Comparison of ENCODE assay signal across 9 cellular contexts in the genomic region with DNA sequence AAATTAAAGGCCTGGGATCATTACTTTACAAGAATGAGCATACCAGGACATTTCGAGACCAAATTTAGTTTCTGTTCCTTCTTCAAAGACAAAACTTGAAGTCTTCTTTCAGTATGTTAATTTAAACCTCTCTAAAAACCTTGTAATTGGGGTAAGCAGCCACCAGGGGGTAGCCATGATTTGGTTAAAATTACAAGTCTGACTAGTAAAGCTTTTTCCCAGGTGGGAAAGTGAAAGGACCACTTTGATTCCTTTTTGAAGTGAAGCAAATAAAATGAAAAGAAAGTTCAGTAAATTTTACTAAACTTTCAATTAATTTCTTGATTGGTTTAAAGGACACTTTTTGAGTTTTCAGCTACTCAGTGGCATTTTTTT.
A peak's percentile ranks its signal among the peaks of the same experiment; 100 is the strongest.
DNase-seq lines count a peak whose midpoint lies in the region; ATAC-seq and TF ChIP-seq lines count a peak whose summit lies in the region.
"Had no signal": no experiment of that assay in that cellular context is flagged by ENCODE, and none has a peak within 500 bp of the region (broad histone marks: within the 10 kb centered on the region; RNA-seq: fewer than 3 reads in every experiment).

No MANE protein-coding gene starts in this region.

- no peak overlapping the region for H3K27ac ChIP-seq in VCaP
- H3K27ac ChIP-seq in neural progenitor cell, result no peak overlapping the region
- no peak overlapping the region for H3K27ac ChIP-seq in GM23248
- no peak overlapping the region for H3K27ac ChIP-seq in aorta (ENCODE audit: low read depth in 1 of 2, low read length in 2 of 2)
- H3K27ac ChIP-seq: thoracic aorta had no signal

- no peaks in the 10 kb centered on the region for H4K20me1 ChIP-seq in neural progenitor cell (ENCODE audit: low read depth)
- H4K20me1 ChIP-seq in GM23248 (ENCODE audit: insufficient read depth), result no peaks in the 10 kb centered on the region

- no peak overlapping the region for H3K4me3 ChIP-seq in neural progenitor cell
- no peak overlapping the region for H3K4me3 ChIP-seq in GM23248
- H3K4me3 ChIP-seq in aorta (ENCODE audit: low read length in 2 of 2), result no peak overlapping the region
- H3K4me3 ChIP-seq: thoracic aorta had no signal

- H2AFZ ChIP-seq in neural progenitor cell (replicated peaks) (no peak overlapping the region), GM23248 (no peak overlapping the region)

- H3K36me3 ChIP-seq in neural progenitor cell (no peaks in the 10 kb centered on the region), GM23248 (ENCODE audit: low read depth) (no peaks in the 10 kb centered on the region), aorta (ENCODE audit: control insufficient read depth in 1 of 2, insufficient read depth in 2 of 2, low read length in 1 of 2) (no peaks in the 10 kb centered on the region)
- H3K36me3 ChIP-seq: thoracic aorta had no signal

- H3K4me3 Mint-ChIP-seq in neural progenitor cell, result no peak overlapping the region

- H3K79me2 ChIP-seq in neural progenitor cell (ENCODE audit: low read depth) (no peaks in the 10 kb centered on the region), GM23248 (ENCODE audit: insufficient read depth) (no peaks in the 10 kb centered on the region)

- H3K4me1 ChIP-seq in neural progenitor cell (peaks cover 33% of the 10 kb centered on the region), GM23248 (ENCODE audit: insufficient read depth) (peaks cover 10% of the 10 kb centered on the region), aorta (ENCODE audit: control insufficient read depth in 1 of 2, insufficient read depth in 2 of 2, low read length in 2 of 2) (no peaks in the 10 kb centered on the region)

- DNase-seq in GM10266 (ENCODE audit: extremely low spot score), result peak; percentile 35
- DNase-seq in neural progenitor cell (ENCODE audit: low spot score), result peak; percentile 30
- no peak for DNase-seq in GM23248
- no peak for DNase-seq in activated CD8-positive, alpha-beta memory T cell treated with anti-CD3 and anti-CD28 coated beads for 24 hours
- DNase-seq in aorta, result no peak

- H3K27me3 Mint-ChIP-seq in neural progenitor cell (ENCODE audit: insufficient read depth, low read depth), result no peaks in the 10 kb centered on the region

- 89 to 97% methylated on average over 1 of the region's 1 CpG for WGBS in GM23248 (ENCODE audit: low coverage in 1 of 2, low lambda C conversion rate in 2 of 2, missing lambda C conversion rate in 2 of 2), 2 experiments
- 93 to 95% methylated on average over 1 of the region's 1 CpG for WGBS in aorta, 2 donors

- no peaks in the 10 kb centered on the region for H3K9me3 Mint-ChIP-seq in neural progenitor cell

- peak; percentile 56 for TF ChIP-seq CTCF in GM10266 (IDR thresholded peaks at IDR 0.05; ENCODE audit: control insufficient read depth, insufficient read depth, low read depth, missing control alignments)
- peak; percentile 75 for TF ChIP-seq CTCF in VCaP (conservative IDR thresholded peaks at IDR 0.05)
- TF ChIP-seq CTCF in neural progenitor cell (IDR thresholded peaks at IDR 0.05), result peak; percentile 69

- H3K4me2 ChIP-seq in neural progenitor cell (no peak overlapping the region), GM23248 (ENCODE audit: unreplicated experiment) (no peak overlapping the region)

- H3K36me3 Mint-ChIP-seq in neural progenitor cell, result no peaks in the 10 kb centered on the region

- in situ Hi-C loops in GM23248 (cut with MboI), result no loop called here

- no peaks in the 10 kb centered on the region for H3K27me3 ChIP-seq in neural progenitor cell
- H3K27me3 ChIP-seq in GM23248 (replicated peaks; ENCODE audit: insufficient read depth), result no peaks in the 10 kb centered on the region
- H3K27me3 ChIP-seq in aorta (ENCODE audit: control insufficient read depth in 1 of 2, insufficient read depth in 2 of 2, low read length in 1 of 2), result no peaks in the 10 kb centered on the region

- intact Hi-C loops in aorta (cut with DNase I), result no loop called here

- H3F3A ChIP-seq in neural progenitor cell (ENCODE audit: low read depth) (peaks cover 6% of the 10 kb centered on the region), GM23248 (ENCODE audit: insufficient read depth) (no peaks in the 10 kb centered on the region)

- ATAC-seq in GM19438 (IDR thresholded peaks at IDR 0.05; ENCODE audit: low read depth, unreplicated experiment), result peak; percentile 82
- ATAC-seq in HG03342 (IDR thresholded peaks at IDR 0.05; ENCODE audit: unreplicated experiment), result peak; percentile 94
- ATAC-seq in aorta (ENCODE audit: low FRiP score), result no peak

- H3K9ac ChIP-seq in neural progenitor cell (no peak overlapping the region), GM23248 (no peak overlapping the region)

- H3K9me3 ChIP-seq in neural progenitor cell (ENCODE audit: low read depth) (no peaks in the 10 kb centered on the region), GM23248 (ENCODE audit: low read depth) (no peaks in the 10 kb centered on the region), aorta (ENCODE audit: control insufficient read depth, low read length) (no peaks in the 10 kb centered on the region)
- H3K9me3 ChIP-seq: thoracic aorta had no signal

- H3K27ac Mint-ChIP-seq in neural progenitor cell, result no peak overlapping the region

- no peaks in the 10 kb centered on the region for H3K9me2 ChIP-seq in GM23248 (ENCODE audit: insufficient read depth)

- H3K4me1 Mint-ChIP-seq in neural progenitor cell, result peaks cover 2% of the 10 kb centered on the region

Comparison
In these comparisons a context has a peak if more than half of its experiments do, and no peak if none do; other contexts are left out.
1. DNase-seq: peak in GM10266 (single experiment) and neural progenitor cell (single experiment); none in GM23248 (single experiment), activated CD8-positive, alpha-beta memory T cell treated with anti-CD3 and anti-CD28 coated beads for 24 hours (single experiment) and aorta (0 of 2).
2. Peak in every context shown above with its lines, with median percentiles within 50 percentile points of each other: CTCF ChIP-seq.